Comparison of ENCODE assay signal across 19 cellular contexts in genomic region chr10:3333426-3333825, GRCh38.
"Had no signal": no experiment of that assay in that cellular context is flagged by ENCODE, and none has a peak within 500 bp of the region (broad histone marks: within the 10 kb centered on the region; RNA-seq: fewer than 3 reads in every experiment).

No MANE protein-coding gene starts in this region.

- H3K36me3 Mint-ChIP-seq: naive B cell had no signal

- DNase-seq: caudate nucleus; dorsolateral prefrontal cortex; effector CD8-positive, alpha-beta T cell; gastrocnemius medialis; heart right ventricle; hypothalamus; left ventricle myocardium inferior; lower lobe of right lung; naive B cell; nucleus accumbens; ovary; right cardiac atrium; small intestine; stimulated activated CD4-positive, alpha-beta T cell treated with anti-CD3 and anti-CD28 coated beads, Interleukin-2, amount 100 ng/mL, for 48 hours; stimulated activated naive CD8-positive, alpha-beta T cell treated with anti-CD3 and anti-CD28 coated beads, Interleukin-15, Interleukin-2, amounts not matched to agents 100 U/mL and 50 U/mL, for 24 hours; testis had no signal

- H3K4me1 Mint-ChIP-seq: memory B cell, naive B cell had no signal

- H3K27ac Mint-ChIP-seq: memory B cell, progenitor cell of endocrine pancreas had no signal

- H3K4me3 Mint-ChIP-seq: memory B cell, naive B cell, neural crest cell had no signal

- ATAC-seq: gastrocnemius medialis; heart right ventricle; lower lobe of right lung; right cardiac atrium; stimulated activated naive CD8-positive, alpha-beta T cell treated with anti-CD3 and anti-CD28 coated beads, Interleukin-15, Interleukin-2, amounts not matched to agents 100 U/mL and 50 U/mL, for 24 hours had no signal
